Comparison of ENCODE assay signal across 8 cellular contexts in the genomic region with DNA sequence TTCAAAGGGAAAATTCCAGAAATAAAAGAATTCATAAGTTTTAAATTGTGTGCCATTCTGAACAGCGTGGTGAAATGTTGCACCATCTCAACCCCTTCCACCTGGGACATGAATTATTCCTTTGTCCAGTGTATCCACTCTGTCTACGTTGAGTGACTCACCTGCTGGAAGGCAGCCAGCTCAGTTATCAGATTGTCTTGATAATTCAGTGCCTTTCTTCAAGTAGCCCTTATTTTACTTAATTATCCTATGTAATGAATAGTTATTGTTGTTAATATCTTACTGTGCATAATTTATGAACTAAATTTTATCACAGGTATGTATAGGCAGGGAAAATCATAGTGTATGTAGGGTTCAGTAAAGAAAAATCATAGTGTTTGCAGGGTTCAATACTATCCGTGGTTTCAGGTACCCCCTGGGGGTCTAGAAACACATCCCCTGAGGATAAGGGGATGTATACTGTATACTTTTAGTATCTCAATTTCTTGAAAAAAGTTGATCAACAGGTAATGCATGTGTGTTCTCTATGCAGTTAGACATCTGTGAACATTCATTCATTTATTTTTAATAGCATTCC. TPM values are rescaled to one million over a fixed set of nuclear protein-coding genes. Genes with fewer than 3 reads are reported as not detected.
DNase-seq lines count a peak whose midpoint lies in the region; ATAC-seq and TF ChIP-seq lines count a peak whose summit lies in the region.

No MANE protein-coding gene starts in this region.

- H3K27me3 ChIP-seq in foreskin keratinocyte, result peaks cover 4% of the 10 kb centered on the region

- H3K27me3 Mint-ChIP-seq in activated T-cell treated with anti-CD3 and anti-CD28 coated beads, Interleukin-2, amount 50 U/mL, for 24 hours, result peaks cover 44% of the 10 kb centered on the region
- H3K27me3 Mint-ChIP-seq in activated CD8-positive, alpha-beta memory T cell treated with anti-CD3 and anti-CD28 coated beads, Interleukin-2, amount 10 ng/mL, durations not matched to agents 7 days and 5 days, result peaks cover 51% of the 10 kb centered on the region

- ATAC-seq in GM21723 (IDR thresholded peaks at IDR 0.05; ENCODE audit: unreplicated experiment) (peak; percentile 36), foreskin keratinocyte (peak; percentile 98)
- ATAC-seq in activated CD8-positive, alpha-beta memory T cell treated with anti-CD3 and anti-CD28 coated beads, Interleukin-2, amount 10 ng/mL, durations not matched to agents 7 days and 5 days, result no peak

- H3K4me1 ChIP-seq in foreskin keratinocyte, result peaks cover 6% of the 10 kb centered on the region

- H3K36me3 Mint-ChIP-seq in activated T-cell treated with anti-CD3 and anti-CD28 coated beads, Interleukin-2, amount 50 U/mL, for 24 hours (ENCODE audit: low read depth), result no peaks in the 10 kb centered on the region
- H3K36me3 Mint-ChIP-seq in activated CD8-positive, alpha-beta memory T cell treated with anti-CD3 and anti-CD28 coated beads, Interleukin-2, amount 10 ng/mL, durations not matched to agents 7 days and 5 days, result no peaks in the 10 kb centered on the region

- no peak for TF ChIP-seq CTCF in foreskin keratinocyte (conservative IDR thresholded peaks at IDR 0.05)

- CTCF ChIA-PET in activated CD8-positive, alpha-beta memory T cell treated with anti-CD3 and anti-CD28 coated beads, Interleukin-2, amount 10 ng/mL, durations not matched to agents 7 days and 5 days (lab: Charles Lee), result no interaction called here

- H3K4me1 Mint-ChIP-seq in activated T-cell treated with anti-CD3 and anti-CD28 coated beads, Interleukin-2, amount 50 U/mL, for 24 hours (ENCODE audit: low read depth), result no peaks in the 10 kb centered on the region
- H3K4me1 Mint-ChIP-seq in activated CD8-positive, alpha-beta memory T cell treated with anti-CD3 and anti-CD28 coated beads, Interleukin-2, amount 10 ng/mL, durations not matched to agents 7 days and 5 days, result no peaks in the 10 kb centered on the region

- no peak overlapping the region for H3K27ac Mint-ChIP-seq in activated T-cell treated with anti-CD3 and anti-CD28 coated beads, Interleukin-2, amount 50 U/mL, for 24 hours
- no peak overlapping the region for H3K27ac Mint-ChIP-seq in activated CD8-positive, alpha-beta memory T cell treated with anti-CD3 and anti-CD28 coated beads, Interleukin-2, amount 10 ng/mL, durations not matched to agents 7 days and 5 days

- no peak overlapping the region for H3K4me3 Mint-ChIP-seq in activated T-cell treated with anti-CD3 and anti-CD28 coated beads, Interleukin-2, amount 50 U/mL, for 24 hours
- no peak overlapping the region for H3K4me3 Mint-ChIP-seq in activated CD8-positive, alpha-beta memory T cell treated with anti-CD3 and anti-CD28 coated beads, Interleukin-2, amount 10 ng/mL, durations not matched to agents 7 days and 5 days

- no peaks in the 10 kb centered on the region for H3K9me3 Mint-ChIP-seq in activated T-cell treated with anti-CD3 and anti-CD28 coated beads, Interleukin-2, amount 50 U/mL, for 24 hours
- H3K9me3 Mint-ChIP-seq in activated CD8-positive, alpha-beta memory T cell treated with anti-CD3 and anti-CD28 coated beads, Interleukin-2, amount 10 ng/mL, durations not matched to agents 7 days and 5 days (ENCODE audit: low read depth), result no peaks in the 10 kb centered on the region

- peak overlapping the region; percentile 47 for H3K27ac ChIP-seq in foreskin keratinocyte

- DNase-seq in EL (peak; percentile 18), NCI-H1930 (lab: John Stamatoyannopoulos, UW) (peak; percentile 17 to 76), foreskin keratinocyte (peak; percentile 64 to 83), NAMALWA (ENCODE audit: low spot score) (no peak), UCSD-AML1 (lab: John Stamatoyannopoulos, UW; ENCODE audit: unreplicated experiment) (no peak)
- DNase-seq in activated T-cell treated with anti-CD3 and anti-CD28 coated beads, Interleukin-2, amount 50 U/mL, for 24 hours, result no peak
- no peak for DNase-seq in activated CD8-positive, alpha-beta memory T cell treated with anti-CD3 and anti-CD28 coated beads, Interleukin-2, amount 10 ng/mL, durations not matched to agents 7 days and 5 days

RNA-seq across cellular contexts. Expression of gene PCTP, which starts 7.7 kb away (rescaled TPM):
- total RNA-seq in foreskin keratinocyte, result 16.5 and 17.7 TPM in 2 replicates
- 12.5 TPM in 2 replicates for polyA plus RNA-seq in foreskin keratinocyte
- total RNA-seq in activated CD8-positive, alpha-beta memory T cell treated with anti-CD3 and anti-CD28 coated beads, Interleukin-2, amount 10 ng/mL, durations not matched to agents 7 days and 5 days, result 1 to 10 TPM; 6.4 to 9.9 TPM

RNA-seq across cellular contexts. Expression of gene TMEM100, which starts 20.5 kb away (rescaled TPM):
- total RNA-seq in foreskin keratinocyte, result 0.07 and 0.37 TPM in 2 replicates
- 0.16 and 0.23 TPM in 2 replicates for polyA plus RNA-seq in foreskin keratinocyte
- total RNA-seq in activated CD8-positive, alpha-beta memory T cell treated with anti-CD3 and anti-CD28 coated beads, Interleukin-2, amount 10 ng/mL, durations not matched to agents 7 days and 5 days, result not detected

Comparison
In these comparisons a context has a peak if more than half of its experiments do, and no peak if none do; other contexts are left out.
1. DNase-seq: peak in EL (single experiment), NCI-H1930 (2 of 2) and foreskin keratinocyte (2 of 2); none in NAMALWA (single experiment), activated T-cell treated with anti-CD3 and anti-CD28 coated beads, Interleukin-2, amount 50 U/mL, for 24 hours (single experiment), activated CD8-positive, alpha-beta memory T cell treated with anti-CD3 and anti-CD28 coated beads, Interleukin-2, amount 10 ng/mL, durations not matched to agents 7 days and 5 days (single experiment) and UCSD-AML1 (single experiment).